8 cellular contexts compared by ENCODE assay signal in the genomic region with DNA sequence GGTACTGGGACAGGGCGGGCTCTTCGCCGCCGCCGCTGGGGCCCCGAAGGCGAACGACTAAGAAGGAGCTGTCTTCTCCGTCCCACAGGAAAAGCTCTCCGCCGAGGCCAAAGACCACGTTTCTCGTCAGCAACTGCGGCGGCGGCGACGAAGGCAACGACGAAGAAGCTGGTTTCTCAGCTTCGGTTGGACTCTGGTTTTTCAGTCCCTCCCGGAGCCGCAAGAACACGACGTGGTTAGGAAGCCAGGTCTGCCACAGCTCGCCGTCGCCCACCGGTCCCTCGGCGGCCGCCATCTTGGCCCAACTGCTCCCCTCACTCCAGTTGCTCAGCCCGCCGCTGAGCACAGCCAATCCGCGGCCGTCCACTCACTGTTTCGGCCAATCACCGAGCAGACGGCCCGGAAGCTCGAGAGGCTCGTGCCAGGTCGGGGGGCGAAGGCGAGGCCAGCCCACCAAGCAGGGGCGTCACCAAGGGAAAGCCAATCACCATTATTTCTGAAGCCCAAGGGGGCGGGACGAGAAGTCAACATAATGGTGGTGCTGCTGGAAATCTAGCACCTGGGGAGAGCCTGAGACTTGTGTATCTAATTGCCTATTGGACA. TPM values are rescaled to one million over a fixed set of nuclear protein-coding genes. Genes with fewer than 3 reads are reported as not detected.
DNase-seq lines count a peak whose midpoint lies in the region; ATAC-seq and TF ChIP-seq lines count a peak whose summit lies in the region.

TSS of gene NUP88 (minus strand) at position 307 of the 603 bp plus-strand sequence. CDS start at position 295, 12 bp downstream.

- peak within 1 kb of the TSS; percentile 88 for H3K4me3 Mint-ChIP-seq in activated T-helper 17 cell treated with anti-CD3 and anti-CD28 coated beads, Interleukin-2, amount 50 U/mL, for 72 hours
- peak within 1 kb of the TSS; percentile 90 to 100 (median 99) for H3K4me3 Mint-ChIP-seq in naive thymus-derived CD8-positive, alpha-beta T cell

- no peaks in the 10 kb centered on the region for H3K9me3 ChIP-seq in fibroblast of lung (ENCODE audit: control insufficient read depth, insufficient read depth, low read depth, low read length)

- CTCF ChIA-PET in RWPE1 (lab: Yijun Ruan, JAX), result interaction anchor here (0.6 to 2.0 kb wide), 3 partner anchors 18 to 27 kb away, joined by 3 to 11 read pairs (median 5); partner anchors contain the start of gene C1QBP

- H3K9ac ChIP-seq in fibroblast of lung (ENCODE audit: insufficient read depth, low read length), result peak within 1 kb of the TSS; percentile 81

- peaks cover 22% of the 10 kb centered on the region for H3K4me1 Mint-ChIP-seq in activated T-helper 17 cell treated with anti-CD3 and anti-CD28 coated beads, Interleukin-2, amount 50 U/mL, for 72 hours
- H3K4me1 Mint-ChIP-seq in naive thymus-derived CD8-positive, alpha-beta T cell, result peaks cover 10 to 62% (median 38%) of the 10 kb centered on the region in 4 donors

- H2AFZ ChIP-seq in fibroblast of lung (ENCODE audit: low read length), result peak within 1 kb of the TSS; percentile 93

- no peaks in the 10 kb centered on the region for H3K9me3 Mint-ChIP-seq in activated T-helper 17 cell treated with anti-CD3 and anti-CD28 coated beads, Interleukin-2, amount 50 U/mL, for 72 hours
- no peaks in the 10 kb centered on the region for H3K9me3 Mint-ChIP-seq in naive thymus-derived CD8-positive, alpha-beta T cell

- peaks cover 98% of the 10 kb centered on the region for H3K36me3 Mint-ChIP-seq in activated T-helper 17 cell treated with anti-CD3 and anti-CD28 coated beads, Interleukin-2, amount 50 U/mL, for 72 hours (ENCODE audit: low read depth)
- H3K36me3 Mint-ChIP-seq in naive thymus-derived CD8-positive, alpha-beta T cell, result peaks cover 0 to 60% (median 7%) of the 10 kb centered on the region in 3 donors

- H3K4me3 ChIP-seq in LNCaP clone FGC (ENCODE audit: low read depth, low read length) (peak within 1 kb of the TSS; percentile 93), fibroblast of lung (replicated peaks in 1 of 4; ENCODE audit: control extremely low read depth in 1 of 4, insufficient read depth in 1 of 4, low read depth in 3 of 4, low read length in 4 of 4) (peak within 1 kb of the TSS; percentile 77 to 89 (median 82))

- peak within 1 kb of the TSS; percentile 89 for H3K4me2 ChIP-seq in fibroblast of lung (ENCODE audit: extremely low read depth, insufficient read depth, low read length)

- H3K27ac Mint-ChIP-seq in activated T-helper 17 cell treated with anti-CD3 and anti-CD28 coated beads, Interleukin-2, amount 50 U/mL, for 72 hours, result peak within 1 kb of the TSS; percentile 86
- peak within 1 kb of the TSS; percentile 92 to 100 (median 99) for H3K27ac Mint-ChIP-seq in naive thymus-derived CD8-positive, alpha-beta T cell

- H3K27ac ChIP-seq in RWPE1 (peak within 1 kb of the TSS; percentile 88), fibroblast of lung (ENCODE audit: insufficient read depth, low read length) (peak within 1 kb of the TSS; percentile 88)

- no peaks in the 10 kb centered on the region for H3K27me3 ChIP-seq in fibroblast of lung (ENCODE audit: control insufficient read depth, insufficient read depth, low read length)

- H3K36me3 ChIP-seq in fibroblast of lung (ENCODE audit: control insufficient read depth, insufficient read depth, low read length), result peaks cover 2% of the 10 kb centered on the region

- no peaks in the 10 kb centered on the region for H3K27me3 Mint-ChIP-seq in activated T-helper 17 cell treated with anti-CD3 and anti-CD28 coated beads, Interleukin-2, amount 50 U/mL, for 72 hours
- H3K27me3 Mint-ChIP-seq in naive thymus-derived CD8-positive, alpha-beta T cell, result no peaks in the 10 kb centered on the region

- peaks cover 36% of the 10 kb centered on the region for H3K79me2 ChIP-seq in fibroblast of lung (ENCODE audit: control insufficient read depth, insufficient read depth, low read length)

- peaks cover 8% of the 10 kb centered on the region for H3K4me1 ChIP-seq in fibroblast of lung (ENCODE audit: control insufficient read depth, extremely low read depth, insufficient read depth, low read length)

- POLR2A ChIA-PET in RWPE1 (lab: Yijun Ruan, JAX; ENCODE audit: low non-redundant PET), result interaction anchor here (0.5 to 1.3 kb wide), 4 partner anchors 13 to 224 kb away, joined by 3 to 9 read pairs (median 4); partner anchors contain the start of gene C1QBP
- POLR2A ChIA-PET in naive thymus-derived CD8-positive, alpha-beta T cell (lab: Charles Lee), result interaction anchor here (0.6 to 2.4 kb wide), 13 partner anchors 13 to 479 kb away, joined by 3 to 19 read pairs (median 8); partner anchors contain the start of genes C1QBP, DERL2, DHX33 and MIS12

- TF ChIP-seq CTCF in LNCaP clone FGC (IDR thresholded peaks at IDR 0.05; ENCODE audit: control insufficient read depth, extremely low read depth, insufficient read depth), result no peak
- TF ChIP-seq CTCF in RWPE1 (conservative IDR thresholded peaks at IDR 0.05; ENCODE audit: low read depth), result no peak
- TF ChIP-seq CTCF in fibroblast of lung (conservative IDR thresholded peaks at IDR 0.05 in 1 of 2, IDR thresholded peaks at IDR 0.05 in 1 of 2; ENCODE audit: low read depth in 1 of 2, low read length in 2 of 2), result no peak

- no peaks in the 10 kb centered on the region for H4K20me1 ChIP-seq in fibroblast of lung (ENCODE audit: control insufficient read depth, extremely low read depth, insufficient read depth, low read length)

- peak; percentile 95 for ATAC-seq in activated T-helper 17 cell treated with anti-CD3 and anti-CD28 coated beads, Interleukin-2, amount 50 U/mL, for 72 hours (replicated peaks)
- ATAC-seq in naive thymus-derived CD8-positive, alpha-beta T cell, result peak; percentile 89 to 91

- DNase-seq in Daoy (ENCODE audit: low read depth) (peak; percentile 99), GOT3 (lab: John Stamatoyannopoulos, UW) (peak; percentile 68), LNCaP clone FGC (ENCODE audit: low read depth) (peak; percentile 95), RWPE1 (ENCODE audit: low spot score) (peak; percentile 98), fibroblast of lung (ENCODE audit: low read depth in 2 of 2) (peak; percentile 97 to 98)
- DNase-seq in naive thymus-derived CD8-positive, alpha-beta T cell, result peak; percentile 91 to 98 (median 96)
- peak; percentile 93 to 98 (median 95) for DNase-seq in stimulated activated naive CD4-positive, alpha-beta T cell (lab: John Stamatoyannopoulos, UW)

RNA-seq across cellular contexts. Expression of gene NUP88, which starts in this region (rescaled TPM):
- total RNA-seq in Daoy (2014; rRNA removed; shearing (Covaris generic)), result 192 and 198 TPM in 2 replicates
- total RNA-seq in activated T-helper 17 cell treated with anti-CD3 and anti-CD28 coated beads, Interleukin-2, amount 50 U/mL, for 72 hours, result 100 to 1,000 TPM in 1 of 2 donors, 10 to 100 TPM in 1; 77.2 to 101 TPM
- 61.1 and 79.6 TPM in 2 replicates for total RNA-seq in fibroblast of lung
- 41.8 and 61.5 TPM in 2 replicates for polyA plus RNA-seq in fibroblast of lung
- polyA plus RNA-seq in fibroblast of lung (2012), result 38.2 and 54.8 TPM in 2 replicates
- 31.6 and 61.1 TPM in 2 replicates for polyA minus RNA-seq in fibroblast of lung (ENCODE audit: low replicate concordance)
- 100 to 1,000 TPM; 100 to 113 TPM for total RNA-seq in naive thymus-derived CD8-positive, alpha-beta T cell
- 100 to 1,000 TPM; 108 to 128 (median 123) TPM for polyA plus RNA-seq in naive thymus-derived CD8-positive, alpha-beta T cell

Comparison
In these comparisons a context has a peak if more than half of its experiments do, and no peak if none do; other contexts are left out.
1. Peak in every context shown above with its lines: DNase-seq, ATAC-seq, H3K4me3 ChIP-seq and H3K27ac ChIP-seq.